8 cellular contexts compared by ENCODE assay signal in the genomic region with DNA sequence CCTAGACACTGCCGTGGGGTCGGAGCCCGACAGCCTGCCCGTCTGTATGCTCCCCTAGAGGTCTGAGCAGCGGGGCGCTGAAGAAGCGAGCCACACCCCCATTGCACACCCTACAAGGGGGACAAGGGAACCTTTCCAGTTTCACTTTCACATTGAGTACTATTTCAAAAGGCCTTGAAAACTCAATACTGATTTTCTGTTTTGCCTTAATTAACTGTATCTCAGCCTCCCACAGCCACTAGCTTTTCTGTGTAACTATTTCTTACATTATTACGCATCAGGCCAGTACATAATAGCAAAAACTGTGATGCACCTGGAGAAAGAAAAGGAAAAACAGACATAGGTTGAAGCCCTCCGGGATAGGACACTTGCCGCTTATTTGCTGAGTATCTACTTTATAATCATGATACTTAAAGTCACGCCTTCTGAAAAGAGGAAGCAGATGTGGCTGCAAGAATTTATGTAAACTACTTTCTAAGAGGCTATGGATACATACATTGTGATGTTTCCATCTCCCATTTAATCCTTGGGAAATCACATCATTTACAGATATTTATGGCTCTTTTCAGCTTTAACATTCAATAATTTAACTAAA.
A peak's percentile ranks its signal among the peaks of the same experiment; 100 is the strongest.
DNase-seq lines count a peak whose midpoint lies in the region; ATAC-seq and TF ChIP-seq lines count a peak whose summit lies in the region.

No MANE protein-coding gene starts in this region.

- TF ChIP-seq CTCF in OCI-LY3 (IDR thresholded peaks at IDR 0.05; ENCODE audit: low read depth, low read length) (no peak), sigmoid colon (IDR thresholded peaks at IDR 0.05) (no peak), coronary artery (IDR thresholded peaks at IDR 0.05) (no peak)

- no peaks in the 10 kb centered on the region for H3K27me3 Mint-ChIP-seq in CD4-positive, CD25-positive, alpha-beta regulatory T cell

- peak; percentile 79 to 81 for ATAC-seq in CD4-positive, CD25-positive, alpha-beta regulatory T cell (ENCODE audit: low read depth in 2 of 2)
- peak; percentile 77 for ATAC-seq in HG02642 (IDR thresholded peaks at IDR 0.05; ENCODE audit: poor library complexity, unreplicated experiment)

- H3K27me3 ChIP-seq in CD4-positive, CD25-positive, alpha-beta regulatory T cell (ENCODE audit: control insufficient read depth, insufficient read depth, low read length): no peaks in the 10 kb centered on the region
- H3K27me3 ChIP-seq in OCI-LY3 (ENCODE audit: low read depth, low read length) (no peaks in the 10 kb centered on the region), sigmoid colon (no peaks in the 10 kb centered on the region)

- H3K27ac ChIP-seq in CD4-positive, CD25-positive, alpha-beta regulatory T cell (ENCODE audit: insufficient read depth, low read length, poor library complexity, severe bottlenecking): peak overlapping the region; percentile 55
- H3K27ac ChIP-seq in OCI-LY3 (ENCODE audit: low read length) (peak overlapping the region; percentile 65), sigmoid colon (no peak overlapping the region), coronary artery (no peak overlapping the region)

- no peaks in the 10 kb centered on the region for H4K20me1 ChIP-seq in OCI-LY3 (ENCODE audit: insufficient read depth, low read length)

- H3K9me3 Mint-ChIP-seq in CD4-positive, CD25-positive, alpha-beta regulatory T cell: peaks cover 0 to 4% (median 0%) of the 10 kb centered on the region in 7 donors

- H3K79me2 ChIP-seq in OCI-LY3 (ENCODE audit: low read length): no peaks in the 10 kb centered on the region

- TF ChIP-seq POLR2A in sigmoid colon (IDR thresholded peaks at IDR 0.05): no peak

- H3K4me2 ChIP-seq in OCI-LY3 (ENCODE audit: low read length): peak overlapping the region; percentile 96

- peak overlapping the region; percentile 76 to 93 (median 86) for H3K4me3 Mint-ChIP-seq in CD4-positive, CD25-positive, alpha-beta regulatory T cell

- peak overlapping the region; percentile 87 for H3K4me3 ChIP-seq in CD4-positive, CD25-positive, alpha-beta regulatory T cell (ENCODE audit: low read depth, low read length)
- H3K4me3 ChIP-seq in OCI-LY3 (ENCODE audit: low read length) (peak overlapping the region; percentile 82), sigmoid colon (no peak overlapping the region), coronary artery (no peak overlapping the region)

- no peaks in the 10 kb centered on the region for H3K36me3 Mint-ChIP-seq in CD4-positive, CD25-positive, alpha-beta regulatory T cell

- H3K36me3 ChIP-seq in CD4-positive, CD25-positive, alpha-beta regulatory T cell (ENCODE audit: control insufficient read depth, insufficient read depth, low read length): no peaks in the 10 kb centered on the region
- H3K36me3 ChIP-seq in OCI-LY3 (replicated peaks; ENCODE audit: low read depth, low read length): no peaks in the 10 kb centered on the region
- H3K36me3 ChIP-seq in sigmoid colon: no peaks in the 10 kb centered on the region

- intact Hi-C loops in sigmoid colon (cut with DNase I): no loop called here

- peaks cover 4% of the 10 kb centered on the region for H3K4me1 ChIP-seq in CD4-positive, CD25-positive, alpha-beta regulatory T cell (ENCODE audit: control insufficient read depth, insufficient read depth, low read length, poor library complexity, severe bottlenecking)
- H3K4me1 ChIP-seq in OCI-LY3 (ENCODE audit: low read length) (peaks cover 23% of the 10 kb centered on the region), sigmoid colon (no peaks in the 10 kb centered on the region)

- peak; percentile 3 to 72 (median 38) for DNase-seq in CD4-positive, CD25-positive, alpha-beta regulatory T cell
- DNase-seq in activated naive CD4-positive, alpha-beta T cell treated with anti-CD3 and anti-CD28 coated beads, Interleukin-2, amount 50 U/mL, for 16 hours: peak; percentile 34
- DNase-seq in SHP77 (lab: John Stamatoyannopoulos, UW) (no peak), sigmoid colon (no peak), SK-N-DZ (ENCODE audit: low spot score) (no peak), coronary artery (ENCODE audit: low spot score) (no peak)

- 62 to 80% methylated on average over 11 of the region's 11 CpGs for WGBS in sigmoid colon, 2 donors

- H3K9ac ChIP-seq in OCI-LY3 (ENCODE audit: low read length): peak overlapping the region; percentile 57

- TF ChIP-seq EP300 in sigmoid colon (IDR thresholded peaks at IDR 0.05): no peak

- H3K4me1 Mint-ChIP-seq in CD4-positive, CD25-positive, alpha-beta regulatory T cell: peaks cover 0 to 20% (median 4%) of the 10 kb centered on the region in 4 donors

- peak overlapping the region; percentile 71 to 85 (median 84) for H3K27ac Mint-ChIP-seq in CD4-positive, CD25-positive, alpha-beta regulatory T cell

- H2AFZ ChIP-seq in OCI-LY3 (ENCODE audit: low read depth, low read length): peak overlapping the region; percentile 89; the same call in 1 of the 2 replicates

- H3K9me3 ChIP-seq in CD4-positive, CD25-positive, alpha-beta regulatory T cell (ENCODE audit: control insufficient read depth in 2 of 2, low read length in 2 of 2): no peaks in the 10 kb centered on the region
- no peaks in the 10 kb centered on the region for H3K9me3 ChIP-seq in OCI-LY3 (ENCODE audit: insufficient read depth, low read length)
- no peaks in the 10 kb centered on the region for H3K9me3 ChIP-seq in sigmoid colon

Comparison
In these comparisons a context has a peak if more than half of its experiments do, and no peak if none do; other contexts are left out.
1. DNase-seq: peak in CD4-positive, CD25-positive, alpha-beta regulatory T cell (3 of 3) and activated naive CD4-positive, alpha-beta T cell treated with anti-CD3 and anti-CD28 coated beads, Interleukin-2, amount 50 U/mL, for 16 hours (single experiment); none in SHP77 (0 of 2), sigmoid colon (single experiment), SK-N-DZ (single experiment) and coronary artery (single experiment).
2. H3K27ac ChIP-seq: peak in CD4-positive, CD25-positive, alpha-beta regulatory T cell (single experiment) and OCI-LY3 (single experiment); none in sigmoid colon (0 of 4) and coronary artery (0 of 2).
3. H3K4me3 ChIP-seq: peak in CD4-positive, CD25-positive, alpha-beta regulatory T cell (single experiment) and OCI-LY3 (single experiment); none in sigmoid colon (0 of 4) and coronary artery (single experiment).